Comparison of ENCODE assay signal across 22 cellular contexts in the genomic region with DNA sequence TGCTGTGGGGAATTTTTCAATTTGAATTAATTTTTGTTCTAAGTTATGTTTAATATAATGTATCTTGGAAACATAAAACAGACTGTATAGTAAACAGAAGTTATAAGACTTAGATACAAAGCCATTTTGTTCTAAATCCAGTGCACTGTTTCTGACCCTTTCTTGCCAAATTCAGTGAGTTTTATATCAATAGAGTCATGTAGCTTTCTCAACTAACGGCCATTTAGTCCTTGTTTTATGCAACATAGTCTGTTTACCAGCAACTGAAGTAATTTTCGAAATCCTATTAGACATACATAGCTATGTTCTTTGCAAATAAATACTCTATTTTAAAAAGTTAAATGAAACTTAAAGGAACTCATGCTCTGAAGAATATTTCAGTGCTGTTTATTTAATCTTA.
"Had no signal": no experiment of that assay in that cellular context is flagged by ENCODE, and none has a peak within 500 bp of the region (broad histone marks: within the 10 kb centered on the region; RNA-seq: fewer than 3 reads in every experiment).

No MANE protein-coding gene starts in this region.

- H3K36me3 ChIP-seq: brain microvascular endothelial cell, thyroid gland had no signal

- H3K4me3 ChIP-seq: lung, thyroid gland had no signal

- H3K4me3 Mint-ChIP-seq: activated CD4-positive, alpha-beta T cell treated with anti-CD3 and anti-CD28 coated beads, Interleukin-2, amount 10 ng/mL, durations not matched to agents 24 days and 14 days; activated CD8-positive, alpha-beta T cell treated with anti-CD3 and anti-CD28 coated beads, Interleukin-2, amount 10 ng/mL, durations not matched to agents 7 days and 5 days; activated naive CD8-positive, alpha-beta T cell treated with anti-CD3 and anti-CD28 coated beads, Interleukin-2, amount 10 ng/mL, durations not matched to agents 7 days and 5 days; activated T-cell treated with anti-CD3 and anti-CD28 coated beads, Interleukin-2, amount 50 U/mL, for 24 hours; nephron progenitor cell had no signal

- H3K4me1 ChIP-seq: thyroid gland had no signal

- ATAC-seq: activated CD8-positive, alpha-beta T cell treated with anti-CD3 and anti-CD28 coated beads, Interleukin-2, amount 10 ng/mL, durations not matched to agents 7 days and 5 days; esophagus mucosa; left lobe of liver had no signal

- H3K27me3 Mint-ChIP-seq: activated CD4-positive, alpha-beta T cell treated with anti-CD3 and anti-CD28 coated beads, Interleukin-2, amount 10 ng/mL, durations not matched to agents 24 days and 14 days; activated naive CD8-positive, alpha-beta T cell treated with anti-CD3 and anti-CD28 coated beads, Interleukin-2, amount 10 ng/mL, durations not matched to agents 7 days and 5 days; activated T-cell treated with anti-CD3 and anti-CD28 coated beads, Interleukin-2, amount 50 U/mL, for 24 hours had no signal

- H3K9me3 Mint-ChIP-seq: activated CD4-positive, alpha-beta T cell treated with anti-CD3 and anti-CD28 coated beads, Interleukin-2, amount 10 ng/mL, durations not matched to agents 24 days and 14 days; nephron progenitor cell had no signal

- H3K27ac Mint-ChIP-seq: activated CD4-positive, alpha-beta T cell treated with anti-CD3 and anti-CD28 coated beads, Interleukin-2, amount 10 ng/mL, durations not matched to agents 24 days and 14 days; activated CD8-positive, alpha-beta T cell treated with anti-CD3 and anti-CD28 coated beads, Interleukin-2, amount 10 ng/mL, durations not matched to agents 7 days and 5 days; activated naive CD8-positive, alpha-beta T cell treated with anti-CD3 and anti-CD28 coated beads, Interleukin-2, amount 10 ng/mL, durations not matched to agents 7 days and 5 days; activated T-cell treated with anti-CD3 and anti-CD28 coated beads, Interleukin-2, amount 50 U/mL, for 24 hours; activated T-helper 2 cell treated with anti-CD3 and anti-CD28 coated beads, Interferon-gamma antibody, Interleukin-2, Interleukin-4, amounts not matched to agents 10 μg/mL and 5 μg/mL and 100 μg/mL, durations not matched to agents 14 hours and 24 hours and 36 hours; nephron progenitor cell had no signal

- H3K36me3 Mint-ChIP-seq: activated naive CD8-positive, alpha-beta T cell treated with anti-CD3 and anti-CD28 coated beads, Interleukin-2, amount 10 ng/mL, durations not matched to agents 7 days and 5 days had no signal

- H3K27me3 ChIP-seq: brain microvascular endothelial cell, thyroid gland had no signal

- H3K9me3 ChIP-seq: thyroid gland had no signal

- DNase-seq: activated CD4-positive, alpha-beta T cell treated with anti-CD3 and anti-CD28 coated beads, Interleukin-2, amount 10 ng/mL, durations not matched to agents 24 days and 14 days; activated CD4-positive, CD25-positive, alpha-beta regulatory T cell; activated CD8-positive, alpha-beta T cell treated with anti-CD3 and anti-CD28 coated beads, Interleukin-2, amount 10 ng/mL, durations not matched to agents 7 days and 5 days; activated naive CD4-positive, alpha-beta T cell treated with Interleukin-2 at 50 U/mL for 16 hours; activated naive CD8-positive, alpha-beta T cell treated with anti-CD3 and anti-CD28 coated beads, Interleukin-2, amount 10 ng/mL, durations not matched to agents 7 days and 5 days; activated T-cell treated with anti-CD3 and anti-CD28 coated beads, Interleukin-2, amount 50 U/mL, for 24 hours; anterior cingulate cortex; brain microvascular endothelial cell; effector CD4-positive, alpha-beta T cell; hippocampal formation; kidney; midbrain; nephron progenitor cell; nucleus accumbens; retina; stimulated activated CD4-positive, alpha-beta T cell treated with anti-CD3 and anti-CD28 coated beads, Interleukin-2, amount 100 ng/mL, for 24 hours; stimulated activated naive CD4-positive, alpha-beta T cell treated with Interleukin-2 at 50 U/mL for 16 hours; thyroid gland had no signal

- H3K4me1 Mint-ChIP-seq: activated CD4-positive, alpha-beta T cell treated with anti-CD3 and anti-CD28 coated beads, Interleukin-2, amount 10 ng/mL, durations not matched to agents 24 days and 14 days; activated naive CD8-positive, alpha-beta T cell treated with anti-CD3 and anti-CD28 coated beads, Interleukin-2, amount 10 ng/mL, durations not matched to agents 7 days and 5 days; nephron progenitor cell had no signal

- H3K27ac ChIP-seq: thyroid gland had no signal
